In the genomic region with DNA sequence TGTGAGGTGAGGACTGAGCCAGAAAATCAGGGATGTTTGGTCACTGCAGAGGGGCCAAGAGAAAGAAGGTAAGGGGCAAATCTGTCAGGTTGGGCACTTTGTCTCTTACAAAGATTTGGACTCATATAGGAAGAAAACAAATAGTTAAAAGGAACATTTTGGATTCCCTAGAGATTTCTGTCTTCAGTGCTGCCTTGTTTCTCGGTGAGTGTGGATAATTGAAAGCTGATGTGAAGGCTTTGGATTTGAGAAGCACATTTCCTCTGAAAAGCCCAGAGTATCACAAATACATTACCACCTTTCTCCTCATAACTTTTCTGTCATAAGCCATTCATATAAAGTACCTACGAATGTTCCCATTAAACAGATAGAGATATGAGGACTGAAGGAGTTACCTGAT, we compare ENCODE assay signal across 19 cellular contexts.
"Had no signal": no experiment of that assay in that cellular context is flagged by ENCODE, and none has a peak within 500 bp of the region (broad histone marks: within the 10 kb centered on the region; RNA-seq: fewer than 3 reads in every experiment).

No MANE protein-coding gene starts in this region.

- H3K27ac Mint-ChIP-seq: natural killer cell; stimulated activated memory B cell treated with anti-CD40 and anti-IgM and Interleukin-4, amounts not matched to agents 10 μg/mL and 1 μg/mL and 100 μg/mL, for 72 hours; stimulated activated naive CD8-positive, alpha-beta T cell treated with anti-CD3 and anti-CD28 coated beads, Interleukin-15, amount 100 ng/mL, for 72 hours; T-helper 17 cell had no signal

- H3K4me2 ChIP-seq: SK-N-SH had no signal

- H3K27me3 Mint-ChIP-seq: stimulated activated memory B cell treated with anti-CD40 and anti-IgM and Interleukin-4, amounts not matched to agents 10 μg/mL and 1 μg/mL and 100 μg/mL, for 72 hours; stimulated activated naive CD8-positive, alpha-beta T cell treated with anti-CD3 and anti-CD28 coated beads, Interleukin-15, amount 100 ng/mL, for 72 hours; T-helper 17 cell had no signal

- H3K4me3 ChIP-seq: breast epithelium, left lung, lower lobe of right lung, tibial artery, upper lobe of right lung had no signal

- H3K27ac ChIP-seq: breast epithelium, left lung, lower lobe of right lung, tibial artery, upper lobe of right lung, WERI-Rb-1 had no signal

- ATAC-seq: activated CD4-positive, CD25-positive, alpha-beta regulatory T cell treated with anti-CD3 and anti-CD28 coated beads, Interleukin-2, amount 50 U/mL, for 24 hours; natural killer cell; stimulated activated memory B cell treated with anti-CD40 and anti-IgM and Interleukin-4, amounts not matched to agents 10 μg/mL and 1 μg/mL and 100 μg/mL, for 72 hours; stimulated activated naive CD8-positive, alpha-beta T cell treated with anti-CD3 and anti-CD28 coated beads, Interleukin-15, amount 100 ng/mL, for 72 hours; T-helper 17 cell had no signal

- H3K36me3 Mint-ChIP-seq: natural killer cell; stimulated activated memory B cell treated with anti-CD40 and anti-IgM and Interleukin-4, amounts not matched to agents 10 μg/mL and 1 μg/mL and 100 μg/mL, for 72 hours had no signal

- H3K4me1 Mint-ChIP-seq: natural killer cell; stimulated activated memory B cell treated with anti-CD40 and anti-IgM and Interleukin-4, amounts not matched to agents 10 μg/mL and 1 μg/mL and 100 μg/mL, for 72 hours; stimulated activated naive CD8-positive, alpha-beta T cell treated with anti-CD3 and anti-CD28 coated beads, Interleukin-15, amount 100 ng/mL, for 72 hours had no signal

- H3K4me3 Mint-ChIP-seq: natural killer cell; stimulated activated memory B cell treated with anti-CD40 and anti-IgM and Interleukin-4, amounts not matched to agents 10 μg/mL and 1 μg/mL and 100 μg/mL, for 72 hours; stimulated activated naive CD8-positive, alpha-beta T cell treated with anti-CD3 and anti-CD28 coated beads, Interleukin-15, amount 100 ng/mL, for 72 hours; T-helper 17 cell had no signal

- H3K27me3 ChIP-seq: tibial artery, upper lobe of right lung had no signal

- H3K4me1 ChIP-seq: breast epithelium, left lung, lower lobe of right lung, tibial artery, upper lobe of right lung had no signal

- H3K9me3 ChIP-seq: breast epithelium, left lung, lower lobe of right lung, SK-N-SH, tibial artery, upper lobe of right lung had no signal

- DNase-seq: activated CD8-positive, alpha-beta memory T cell treated with anti-CD3 and anti-CD28 coated beads for 24 hours; activated gamma-delta T cell treated with Interleukin-2 at 50 U/mL for 16 hours; activated naive CD4-positive, alpha-beta T cell treated with anti-CD3 and anti-CD28 coated beads, Interleukin-2, amount 50 U/mL, for 16 hours; central memory CD4-positive, alpha-beta T cell; effector memory CD4-positive, alpha-beta T cell; left lung; lower lobe of right lung; natural killer cell; stimulated activated CD4-positive, alpha-beta T cell treated with anti-CD3 and anti-CD28 coated beads, Interleukin-4, amount 100 ng/mL, for 4 hours; stimulated activated naive CD8-positive, alpha-beta T cell treated with anti-CD3 and anti-CD28 coated beads, Interleukin-15, amount 100 ng/mL, for 72 hours; T-helper 17 cell; T1000; tibial artery; upper lobe of right lung had no signal

- H3K9ac ChIP-seq: SK-N-SH had no signal

- H3K36me3 ChIP-seq: breast epithelium, left lung, lower lobe of right lung, tibial artery, upper lobe of right lung, WERI-Rb-1 had no signal

- H3K9me3 Mint-ChIP-seq: stimulated activated memory B cell treated with anti-CD40 and anti-IgM and Interleukin-4, amounts not matched to agents 10 μg/mL and 1 μg/mL and 100 μg/mL, for 72 hours; stimulated activated naive CD8-positive, alpha-beta T cell treated with anti-CD3 and anti-CD28 coated beads, Interleukin-15, amount 100 ng/mL, for 72 hours had no signal
